In the genomic region with DNA sequence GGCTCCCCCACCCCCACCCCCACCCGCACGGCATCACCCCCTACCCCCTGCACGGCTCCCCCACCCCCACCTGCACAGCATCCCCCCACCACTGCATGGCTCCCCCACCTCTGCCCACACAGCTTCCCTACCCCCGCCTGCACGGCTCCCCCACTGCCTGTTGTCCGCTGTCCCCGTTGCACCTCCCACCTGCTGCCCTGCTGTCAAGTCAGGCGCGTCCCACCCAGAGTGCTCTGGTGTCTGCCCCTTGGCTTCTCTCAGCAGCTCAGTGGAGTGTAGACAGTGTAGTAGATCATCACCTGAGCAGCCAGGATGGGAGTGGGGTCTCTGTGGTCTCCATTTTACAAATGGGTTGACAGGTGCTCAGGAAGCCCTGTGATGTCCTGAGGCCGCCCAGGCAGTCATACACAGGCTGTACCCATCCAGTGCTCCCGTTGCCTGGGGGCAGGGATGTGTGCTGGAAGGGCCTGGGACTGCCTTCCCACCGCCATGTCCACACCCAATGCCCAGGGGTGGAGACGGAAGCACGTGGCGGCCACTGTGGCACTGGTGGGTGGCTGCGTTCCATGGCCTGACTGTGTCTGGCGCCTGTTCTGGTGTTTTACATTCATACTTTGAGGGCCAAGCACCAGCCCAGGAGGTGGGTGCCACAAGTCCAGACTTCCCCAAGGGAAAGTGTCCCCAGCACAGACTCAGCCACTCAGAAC, we compare ENCODE assay signal across 18 cellular contexts. TPM values are rescaled to one million over a fixed set of nuclear protein-coding genes. Genes with fewer than 3 reads are reported as not detected.
DNase-seq lines count a peak whose midpoint lies in the region; ATAC-seq, FAIRE-seq and TF ChIP-seq lines count a peak whose summit lies in the region.
"Had no signal": no experiment of that assay in that cellular context is flagged by ENCODE, and none has a peak within 500 bp of the region (broad histone marks: within the 10 kb centered on the region; RNA-seq: fewer than 3 reads in every experiment).

No MANE protein-coding gene starts in this region.

- peaks cover 5 to 7% of the 10 kb centered on the region in 2 donors for H3K9me3 Mint-ChIP-seq in stimulated activated naive CD8-positive, alpha-beta T cell treated with anti-CD3 and anti-CD28 coated beads, Interleukin-15, amount 100 ng/mL, for 72 hours
- no peaks in the 10 kb centered on the region for H3K9me3 Mint-ChIP-seq in stimulated activated memory B cell treated with anti-CD40 and anti-IgM and Interleukin-4, amounts not matched to agents 10 μg/mL and 1 μg/mL and 100 μg/mL, for 72 hours
- H3K9me3 Mint-ChIP-seq: CD4-positive, alpha-beta T cell; GM23338 had no signal

- H3K4me2 ChIP-seq in mammary epithelial cell (ENCODE audit: insufficient read depth, low read depth, low read length): no peak overlapping the region
- H3K4me2 ChIP-seq: GM23338 had no signal

- H3K9me3 ChIP-seq in kidney (ENCODE audit: control insufficient read depth in 1 of 2, low read length in 2 of 2) (no peaks in the 10 kb centered on the region), mammary epithelial cell (replicated peaks; ENCODE audit: insufficient read depth, low read length) (no peaks in the 10 kb centered on the region)

- peak overlapping the region in 1 of 2 donors; percentile 54 for H3K27ac Mint-ChIP-seq in stimulated activated naive CD8-positive, alpha-beta T cell treated with anti-CD3 and anti-CD28 coated beads, Interleukin-15, amount 100 ng/mL, for 72 hours
- no peak overlapping the region for H3K27ac Mint-ChIP-seq in stimulated activated memory B cell treated with anti-CD40 and anti-IgM and Interleukin-4, amounts not matched to agents 10 μg/mL and 1 μg/mL and 100 μg/mL, for 72 hours
- H3K27ac Mint-ChIP-seq: CD4-positive, alpha-beta T cell; GM23338 had no signal

- no peak overlapping the region for H3K4me3 Mint-ChIP-seq in stimulated activated naive CD8-positive, alpha-beta T cell treated with anti-CD3 and anti-CD28 coated beads, Interleukin-15, amount 100 ng/mL, for 72 hours
- H3K4me3 Mint-ChIP-seq in stimulated activated memory B cell treated with anti-CD40 and anti-IgM and Interleukin-4, amounts not matched to agents 10 μg/mL and 1 μg/mL and 100 μg/mL, for 72 hours: no peak overlapping the region
- H3K4me3 Mint-ChIP-seq: CD4-positive, alpha-beta T cell; GM23338 had no signal

- H3K79me2 ChIP-seq in mammary epithelial cell (ENCODE audit: insufficient read depth, low read length): peaks cover 17% of the 10 kb centered on the region

- no TSS peak for BruUV-seq in mammary epithelial cell (replicated peaks; lab: Mats Ljungman, UMichigan)

- FAIRE-seq in kidney (lab: Jason Lieb, UNC): no peak
- FAIRE-seq: GM12878, GM18507, HepG2, HTR-8/SVneo had no signal

- no peaks in the 10 kb centered on the region for H3K36me3 ChIP-seq in kidney (ENCODE audit: control insufficient read depth in 1 of 2, insufficient read depth in 2 of 2, low read length in 2 of 2)
- no peaks in the 10 kb centered on the region for H3K36me3 ChIP-seq in mammary epithelial cell (ENCODE audit: insufficient read depth, low read length)

- no peak overlapping the region for H3K4me3 ChIP-seq in kidney (ENCODE audit: low read length in 2 of 2)
- no peak overlapping the region for H3K4me3 ChIP-seq in mammary epithelial cell (replicated peaks in 1 of 3; ENCODE audit: insufficient read depth in 1 of 3, low read depth in 2 of 3, low read length in 3 of 3)
- H3K4me3 ChIP-seq: GM12878, GM23338 had no signal

- H4K20me1 ChIP-seq in mammary epithelial cell (ENCODE audit: insufficient read depth, low read length): no peaks in the 10 kb centered on the region

- H2AFZ ChIP-seq in mammary epithelial cell (ENCODE audit: low read depth, low read length): no peak overlapping the region
- H2AFZ ChIP-seq: GM23338 had no signal

- H3K4me1 ChIP-seq in kidney (ENCODE audit: control insufficient read depth in 1 of 2, insufficient read depth in 1 of 2, low read depth in 1 of 2, low read length in 2 of 2): peaks cover 8 to 11% of the 10 kb centered on the region in 2 donors
- H3K4me1 ChIP-seq in mammary epithelial cell (ENCODE audit: insufficient read depth, low read length): no peaks in the 10 kb centered on the region

- no peaks in the 10 kb centered on the region for H3K27me3 Mint-ChIP-seq in stimulated activated naive CD8-positive, alpha-beta T cell treated with anti-CD3 and anti-CD28 coated beads, Interleukin-15, amount 100 ng/mL, for 72 hours
- H3K27me3 Mint-ChIP-seq in stimulated activated memory B cell treated with anti-CD40 and anti-IgM and Interleukin-4, amounts not matched to agents 10 μg/mL and 1 μg/mL and 100 μg/mL, for 72 hours: no peaks in the 10 kb centered on the region
- H3K27me3 Mint-ChIP-seq: CD4-positive, alpha-beta T cell had no signal

- H3K27ac ChIP-seq in kidney (ENCODE audit: low read depth in 2 of 2, low read length in 2 of 2) (no peak overlapping the region), mammary epithelial cell (ENCODE audit: insufficient read depth, low read depth, low read length) (no peak overlapping the region)
- H3K27ac ChIP-seq: 22Rv1 had no signal

- peak; percentile 35 for ATAC-seq in stimulated activated naive CD8-positive, alpha-beta T cell treated with anti-CD3 and anti-CD28 coated beads, Interleukin-15, amount 100 ng/mL, for 72 hours
- ATAC-seq in stimulated activated naive CD8-positive, alpha-beta T cell treated with anti-CD3 and anti-CD28 coated beads, Interleukin-15, Interleukin-2, amounts not matched to agents 100 U/mL and 50 U/mL, for 24 hours: no peak
- ATAC-seq in stimulated activated memory B cell treated with anti-CD40 and anti-IgM and Interleukin-4, amounts not matched to agents 10 μg/mL and 1 μg/mL and 100 μg/mL, for 72 hours: peak; percentile 12
- ATAC-seq in GM21381 (IDR thresholded peaks at IDR 0.05; ENCODE audit: unreplicated experiment) (no peak), GM21367 (IDR thresholded peaks at IDR 0.05; ENCODE audit: unreplicated experiment) (no peak)
- ATAC-seq: GM12878, GM23338 had no signal

- WGBS in mammary epithelial cell (ENCODE audit: low coverage, missing lambda C conversion rate): 94% methylated on average over 12 of the region's 17 CpGs

- intact Hi-C loops in kidney (cut with DNase I) (no loop called here), mammary epithelial cell (cut with micrococcal nuclease) (no loop called here)

- no peaks in the 10 kb centered on the region for H3K27me3 ChIP-seq in mammary epithelial cell (ENCODE audit: insufficient read depth, low read length)

- H3K9ac ChIP-seq in kidney (ENCODE audit: low read length in 2 of 2) (no peak overlapping the region), mammary epithelial cell (ENCODE audit: insufficient read depth, low read length) (no peak overlapping the region)

- TF ChIP-seq CTCF in kidney (IDR thresholded peaks at IDR 0.05; ENCODE audit: borderline replicate concordance, extremely low read depth, insufficient read depth) (no peak), mammary epithelial cell (conservative IDR thresholded peaks at IDR 0.05 in 1 of 2, IDR thresholded peaks at IDR 0.05 in 1 of 2; ENCODE audit: extremely low read depth in 1 of 2, insufficient read depth in 1 of 2, low read depth in 1 of 2, low read length in 2 of 2) (no peak)

- CTCF ChIA-PET in mammary epithelial cell (lab: Charles Lee; ENCODE audit: low non-redundant PET): no interaction called here

- in situ Hi-C loops in mammary epithelial cell (cut with MboI; ENCODE audit: low sequenced_read_pairs in 2 of 2): loop anchor here in 1 of 2 donors (10.0 kb wide), 1 partner anchor 252 kb away; no protein-coding TSS in a partner anchor

- no peak for DNase-seq in stimulated activated naive CD8-positive, alpha-beta T cell treated with anti-CD3 and anti-CD28 coated beads, Interleukin-15, amount 100 ng/mL, for 72 hours
- DNase-seq in stimulated activated naive CD8-positive, alpha-beta T cell treated with anti-CD3 and anti-CD28 coated beads, Interleukin-15, Interleukin-2, amounts not matched to agents 100 U/mL and 50 U/mL, for 24 hours: no peak
- DNase-seq in kidney: peak; percentile 61
- DNase-seq in mammary epithelial cell: no peak
- DNase-seq: C1 segment of cervical spinal cord; Calu3; CD4-positive, alpha-beta T cell; DMS 273 treated with DMSO at 0.1 percent for 48 hours; H7 had no signal

- peaks cover 6% of the 10 kb centered on the region for H3K36me3 Mint-ChIP-seq in stimulated activated memory B cell treated with anti-CD40 and anti-IgM and Interleukin-4, amounts not matched to agents 10 μg/mL and 1 μg/mL and 100 μg/mL, for 72 hours

- H3K4me1 Mint-ChIP-seq in stimulated activated naive CD8-positive, alpha-beta T cell treated with anti-CD3 and anti-CD28 coated beads, Interleukin-15, amount 100 ng/mL, for 72 hours: peaks cover 3% of the 10 kb centered on the region
- peaks cover 2% of the 10 kb centered on the region for H3K4me1 Mint-ChIP-seq in stimulated activated memory B cell treated with anti-CD40 and anti-IgM and Interleukin-4, amounts not matched to agents 10 μg/mL and 1 μg/mL and 100 μg/mL, for 72 hours

- dilution Hi-C loops in mammary epithelial cell (cut with HindIII; ENCODE audit: low sequenced_read_pairs): no loop called here

RNA-seq across cellular contexts. Expression of a gene that starts 32.5 kb away (rescaled TPM):
- total RNA-seq in kidney (83.9 TPM), mammary epithelial cell (10 to 100 TPM; 42.7 to 55.3 TPM)
- polyA plus RNA-seq in kidney (ENCODE audit: insufficient read depth, low read depth, low replicate concordance) (35.7 TPM), mammary epithelial cell (28.5 TPM)
- 27.9 TPM for polyA minus RNA-seq in mammary epithelial cell

RNA-seq across cellular contexts. Expression of a gene that starts 46.2 kb away (rescaled TPM):
- total RNA-seq in kidney (34.1 TPM), mammary epithelial cell (10 to 100 TPM; 31.4 to 37.0 TPM)
- polyA plus RNA-seq in kidney (ENCODE audit: insufficient read depth, low read depth, low replicate concordance) (19.3 TPM), mammary epithelial cell (11.3 TPM)
- 13.2 TPM for polyA minus RNA-seq in mammary epithelial cell

RNA-seq across cellular contexts. Expression of a gene that starts 51.3 kb away (rescaled TPM):
- total RNA-seq in kidney (3.3 TPM), mammary epithelial cell (1 to 10 TPM in 1 of 2 donors, under 1 TPM in 1; 0.17 to 2.3 TPM)
- polyA plus RNA-seq in kidney (ENCODE audit: insufficient read depth, low read depth, low replicate concordance) (1.5 TPM), mammary epithelial cell (0.02 TPM)
- polyA minus RNA-seq in mammary epithelial cell: not detected

Comparison
In these comparisons a context has a peak if more than half of its experiments do, and no peak if none do; other contexts are left out.
1. ATAC-seq: peak in stimulated activated naive CD8-positive, alpha-beta T cell treated with anti-CD3 and anti-CD28 coated beads, Interleukin-15, amount 100 ng/mL, for 72 hours (single experiment) and stimulated activated memory B cell treated with anti-CD40 and anti-IgM and Interleukin-4, amounts not matched to agents 10 μg/mL and 1 μg/mL and 100 μg/mL, for 72 hours (single experiment); none in stimulated activated naive CD8-positive, alpha-beta T cell treated with anti-CD3 and anti-CD28 coated beads, Interleukin-15, Interleukin-2, amounts not matched to agents 100 U/mL and 50 U/mL, for 24 hours (single experiment), GM21381 (single experiment) and GM21367 (single experiment).